8 cellular contexts compared by ENCODE assay signal in genomic region chr17:51435641-51436091, GRCh38.
DNase-seq lines count a peak whose midpoint lies in the region; ATAC-seq, FAIRE-seq and TF ChIP-seq lines count a peak whose summit lies in the region.

No MANE protein-coding gene starts in this region.

- peak; percentile 29 to 74 (median 40) for DNase-seq in CD4-positive, alpha-beta memory T cell
- peak; percentile 61 for DNase-seq in H54 (ENCODE audit: insufficient read length, low spot score)
- DNase-seq in NCI-H446 (lab: John Stamatoyannopoulos, UW): peak; percentile 49 to 79
- DNase-seq in activated CD4-positive, alpha-beta memory T cell treated with anti-CD3 and anti-CD28 coated beads for 36 hours: peak; percentile 80
- DNase-seq in hepatic stellate cell (ENCODE audit: low spot score): peak; percentile 6
- DNase-seq in trophoblast cell: no peak

- no peak overlapping the region for H3K9ac ChIP-seq in trophoblast cell (ENCODE audit: low read length)

- TF ChIP-seq POLR2A in H54 (IDR thresholded peaks at IDR 0.05; ENCODE audit: low read depth, low read length): no peak

- no peaks in the 10 kb centered on the region for H3K79me2 ChIP-seq in trophoblast cell (ENCODE audit: control insufficient read depth, insufficient read depth, low read length, poor library complexity)

- no peaks in the 10 kb centered on the region for H3K36me3 Mint-ChIP-seq in CD4-positive, alpha-beta memory T cell
- H3K36me3 Mint-ChIP-seq in activated CD4-positive, alpha-beta memory T cell treated with anti-CD3 and anti-CD28 coated beads for 36 hours: no peaks in the 10 kb centered on the region
- no peaks in the 10 kb centered on the region for H3K36me3 Mint-ChIP-seq in stimulated activated naive CD8-positive, alpha-beta T cell treated with anti-CD3 and anti-CD28 coated beads, Interleukin-15, Interleukin-2, amounts not matched to agents 100 ng/mL and 50 ng/mL, for 24 hours (ENCODE audit: low read depth)

- H3K4me3 Mint-ChIP-seq in CD4-positive, alpha-beta memory T cell: peak overlapping the region; percentile 33 to 87 (median 75)
- peak overlapping the region; percentile 58 for H3K4me3 Mint-ChIP-seq in activated CD4-positive, alpha-beta memory T cell treated with anti-CD3 and anti-CD28 coated beads for 36 hours
- peak overlapping the region; percentile 15 for H3K4me3 Mint-ChIP-seq in stimulated activated naive CD8-positive, alpha-beta T cell treated with anti-CD3 and anti-CD28 coated beads, Interleukin-15, Interleukin-2, amounts not matched to agents 100 ng/mL and 50 ng/mL, for 24 hours

- no peak overlapping the region for H2BK12ac ChIP-seq in trophoblast cell (ENCODE audit: low read length)

- no peaks in the 10 kb centered on the region for H3K79me1 ChIP-seq in trophoblast cell (ENCODE audit: low read length)

- peaks cover 60% of the 10 kb centered on the region for H3K4me1 ChIP-seq in CD4-positive, alpha-beta memory T cell (ENCODE audit: insufficient read depth, low read length)
- no peaks in the 10 kb centered on the region for H3K4me1 ChIP-seq in trophoblast cell (ENCODE audit: control insufficient read depth in 1 of 2, insufficient read depth in 2 of 2, low read length in 2 of 2)

- H3K18ac ChIP-seq in trophoblast cell (ENCODE audit: low read length): no peak overlapping the region

- H3K36me3 ChIP-seq in CD4-positive, alpha-beta memory T cell (ENCODE audit: insufficient read depth, low read length): no peaks in the 10 kb centered on the region
- H3K36me3 ChIP-seq in trophoblast cell (ENCODE audit: control insufficient read depth in 1 of 2, insufficient read depth in 2 of 2, low read length in 2 of 2): no peaks in the 10 kb centered on the region

- H3K27me3 ChIP-seq in CD4-positive, alpha-beta memory T cell (ENCODE audit: insufficient read depth, low read length): no peaks in the 10 kb centered on the region
- H3K27me3 ChIP-seq in trophoblast cell (ENCODE audit: insufficient read depth, low read length): no peaks in the 10 kb centered on the region

- H3K4me1 Mint-ChIP-seq in CD4-positive, alpha-beta memory T cell: peaks cover 27 to 67% (median 45%) of the 10 kb centered on the region in 4 donors
- peaks cover 45% of the 10 kb centered on the region for H3K4me1 Mint-ChIP-seq in activated CD4-positive, alpha-beta memory T cell treated with anti-CD3 and anti-CD28 coated beads for 36 hours (ENCODE audit: low read depth)
- peaks cover 13% of the 10 kb centered on the region for H3K4me1 Mint-ChIP-seq in stimulated activated naive CD8-positive, alpha-beta T cell treated with anti-CD3 and anti-CD28 coated beads, Interleukin-15, Interleukin-2, amounts not matched to agents 100 ng/mL and 50 ng/mL, for 24 hours (ENCODE audit: low read depth)

- no peak overlapping the region for H4K12ac ChIP-seq in trophoblast cell (ENCODE audit: low read depth, low read length)

- POLR2A ChIA-PET in CD4-positive, alpha-beta memory T cell (lab: Charles Lee; ENCODE audit: partially characterized antibody): no interaction called here
- POLR2A ChIA-PET in activated CD4-positive, alpha-beta memory T cell treated with anti-CD3 and anti-CD28 coated beads for 36 hours (lab: Charles Lee): interaction anchor here (0.6 kb wide), 1 partner anchor 29 kb away, joined by 3 read pairs; no protein-coding TSS in a partner anchor

- peak overlapping the region; percentile 15 for H3K27ac ChIP-seq in CD4-positive, alpha-beta memory T cell (ENCODE audit: low read depth, low read length)
- H3K27ac ChIP-seq in trophoblast cell (ENCODE audit: low read depth, low read length): no peak overlapping the region

- H3K14ac ChIP-seq in trophoblast cell (ENCODE audit: low read length): no peak overlapping the region

- H4K8ac ChIP-seq in trophoblast cell (ENCODE audit: low read depth, low read length): no peak overlapping the region

- H2AFZ ChIP-seq in trophoblast cell (ENCODE audit: insufficient read depth, low read length, poor library complexity): no peak overlapping the region

- H3K9me3 ChIP-seq in CD4-positive, alpha-beta memory T cell (ENCODE audit: control insufficient read depth in 1 of 2, low read length in 2 of 2): no peaks in the 10 kb centered on the region
- H3K9me3 ChIP-seq in trophoblast cell (ENCODE audit: insufficient read depth, low read depth, low read length): no peaks in the 10 kb centered on the region

- CTCF ChIA-PET in CD4-positive, alpha-beta memory T cell (lab: Charles Lee; ENCODE audit: partially characterized antibody): interaction anchor here (0.7 to 2.5 kb wide), 15 partner anchors 8 to 199 kb away, joined by 3 to 21 read pairs (median 4); no protein-coding TSS in a partner anchor
- CTCF ChIA-PET in activated CD4-positive, alpha-beta memory T cell treated with anti-CD3 and anti-CD28 coated beads for 36 hours (lab: Charles Lee): interaction anchor here (0.8 to 3.4 kb wide), 10 partner anchors 9 to 100 kb away, joined by 3 to 19 read pairs (median 6); no protein-coding TSS in a partner anchor

- WGBS in trophoblast cell (ENCODE audit: extremely low coverage, insufficient coverage, insufficient read length): no CpG with 5 or more reads among the region's 5 CpGs

- no peak overlapping the region for H3K23ac ChIP-seq in trophoblast cell (ENCODE audit: low read length)

- peak overlapping the region; percentile 54 to 93 (median 74) for H3K27ac Mint-ChIP-seq in CD4-positive, alpha-beta memory T cell
- H3K27ac Mint-ChIP-seq in activated CD4-positive, alpha-beta memory T cell treated with anti-CD3 and anti-CD28 coated beads for 36 hours: peak overlapping the region; percentile 79
- H3K27ac Mint-ChIP-seq in stimulated activated naive CD8-positive, alpha-beta T cell treated with anti-CD3 and anti-CD28 coated beads, Interleukin-15, Interleukin-2, amounts not matched to agents 100 ng/mL and 50 ng/mL, for 24 hours: no peak overlapping the region

- FAIRE-seq in H54 (lab: Jason Lieb, UNC): peak; percentile 33

- H2BK120ac ChIP-seq in trophoblast cell (ENCODE audit: insufficient read depth, low read length, poor library complexity): no peak overlapping the region

- H3K27me3 Mint-ChIP-seq in CD4-positive, alpha-beta memory T cell: no peaks in the 10 kb centered on the region
- H3K27me3 Mint-ChIP-seq in activated CD4-positive, alpha-beta memory T cell treated with anti-CD3 and anti-CD28 coated beads for 36 hours: no peaks in the 10 kb centered on the region
- H3K27me3 Mint-ChIP-seq in stimulated activated naive CD8-positive, alpha-beta T cell treated with anti-CD3 and anti-CD28 coated beads, Interleukin-15, Interleukin-2, amounts not matched to agents 100 ng/mL and 50 ng/mL, for 24 hours: no peaks in the 10 kb centered on the region

- H3K9me3 Mint-ChIP-seq in CD4-positive, alpha-beta memory T cell: no peaks in the 10 kb centered on the region
- H3K9me3 Mint-ChIP-seq in activated CD4-positive, alpha-beta memory T cell treated with anti-CD3 and anti-CD28 coated beads for 36 hours: no peaks in the 10 kb centered on the region
- H3K9me3 Mint-ChIP-seq in stimulated activated naive CD8-positive, alpha-beta T cell treated with anti-CD3 and anti-CD28 coated beads, Interleukin-15, Interleukin-2, amounts not matched to agents 100 ng/mL and 50 ng/mL, for 24 hours: no peaks in the 10 kb centered on the region

- no peak overlapping the region for H2AK5ac ChIP-seq in trophoblast cell (ENCODE audit: low read length)

- no peak for ATAC-seq in GM18511 (IDR thresholded peaks at IDR 0.05; ENCODE audit: unreplicated experiment)

- H2BK5ac ChIP-seq in trophoblast cell (ENCODE audit: low read depth, low read length, poor library complexity): no peak overlapping the region

- no peak overlapping the region for H3K4me2 ChIP-seq in trophoblast cell (ENCODE audit: low read length)

- no peak overlapping the region for H3K4ac ChIP-seq in trophoblast cell (ENCODE audit: low read depth, low read length)

- no peak overlapping the region for H4K91ac ChIP-seq in trophoblast cell (ENCODE audit: low read depth, low read length)

- intact Hi-C loops in CD4-positive, alpha-beta memory T cell (cut with micrococcal nuclease): loop anchor here (1.0 kb wide), 2 partner anchors 64 to 101 kb away; no protein-coding TSS in a partner anchor
- intact Hi-C loops in activated CD4-positive, alpha-beta memory T cell treated with anti-CD3 and anti-CD28 coated beads for 36 hours (cut with micrococcal nuclease): loop anchor here (1.0 kb wide), 3 partner anchors 8 to 63 kb away; no protein-coding TSS in a partner anchor

- H3K4me3 ChIP-seq in CD4-positive, alpha-beta memory T cell (ENCODE audit: low read length in 2 of 2): peak overlapping the region in 1 of 2 donors; percentile 20
- no peak overlapping the region for H3K4me3 ChIP-seq in trophoblast cell (ENCODE audit: low read depth, low read length)

Comparison
In these comparisons a context has a peak if more than half of its experiments do, and no peak if none do; other contexts are left out.
1. DNase-seq: peak in CD4-positive, alpha-beta memory T cell (5 of 5), H54 (single experiment), NCI-H446 (2 of 2), activated CD4-positive, alpha-beta memory T cell treated with anti-CD3 and anti-CD28 coated beads for 36 hours (single experiment) and hepatic stellate cell (single experiment); none in trophoblast cell (0 of 2).
2. H3K4me3 Mint-ChIP-seq: peak in every context shown above with its lines; median percentile 75 in CD4-positive, alpha-beta memory T cell; 58 in activated CD4-positive, alpha-beta memory T cell treated with anti-CD3 and anti-CD28 coated beads for 36 hours; 15 in stimulated activated naive CD8-positive, alpha-beta T cell treated with anti-CD3 and anti-CD28 coated beads, Interleukin-15, Interleukin-2, amounts not matched to agents 100 ng/mL and 50 ng/mL, for 24 hours.